Comparison of ENCODE assay signal across 12 cellular contexts in genomic region chr5:150515446-150515845, GRCh38. TPM values are rescaled to one million over a fixed set of nuclear protein-coding genes. Genes with fewer than 3 reads are reported as not detected.
DNase-seq lines count a peak whose midpoint lies in the region; ATAC-seq, FAIRE-seq and TF ChIP-seq lines count a peak whose summit lies in the region.
"Had no signal": no experiment of that assay in that cellular context is flagged by ENCODE, and none has a peak within 500 bp of the region (broad histone marks: within the 10 kb centered on the region; RNA-seq: fewer than 3 reads in every experiment).

No MANE protein-coding gene starts in this region.

- no peak for TF ChIP-seq RAD21 in A549 (conservative IDR thresholded peaks at IDR 0.05 in 1 of 2, IDR thresholded peaks at IDR 0.05 in 1 of 2)

- TF ChIP-seq EP300 in A549 (IDR thresholded peaks at IDR 0.05), result peak in 1 of 2 experiments; percentile 73; a peak in 2 of 5 replicates

- peaks cover 93% of the 10 kb centered on the region for H3K79me2 ChIP-seq in PC-3 (ENCODE audit: low read length)

- ATAC-seq in A549, result peak; percentile 2 to 4; a peak in 3 of 6 replicates
- ATAC-seq in PC-3, result no peak
- peak; percentile 49 for ATAC-seq in omental fat pad (ENCODE audit: low FRiP score)
- ATAC-seq in stimulated activated memory B cell treated with anti-CD40 and anti-IgM and Interleukin-4, amounts not matched to agents 10 μg/mL and 1 μg/mL and 100 μg/mL, for 72 hours, result no peak
- ATAC-seq in left lobe of liver, result no peak
- ATAC-seq in GM18498 (IDR thresholded peaks at IDR 0.05; ENCODE audit: unreplicated experiment), result no peak

- no peaks in the 10 kb centered on the region for H3K9me3 ChIP-seq in A549
- no peaks in the 10 kb centered on the region for H3K9me3 ChIP-seq in PC-3 (ENCODE audit: low read length)

- BruUV-seq in PC-3 (replicated peaks; lab: Mats Ljungman, UMichigan), result no TSS peak

- peaks cover 29% of the 10 kb centered on the region for H3K4me1 Mint-ChIP-seq in stimulated activated memory B cell treated with anti-CD40 and anti-IgM and Interleukin-4, amounts not matched to agents 10 μg/mL and 1 μg/mL and 100 μg/mL, for 72 hours
- H3K4me1 Mint-ChIP-seq in immature natural killer cell, result no peaks in the 10 kb centered on the region

- no peak for FAIRE-seq in A549 (lab: Jason Lieb, UNC)
- FAIRE-seq: GM12891 had no signal

- H2AFZ ChIP-seq in PC-3 (ENCODE audit: low read length), result no peak overlapping the region

- 19% methylated on average over 4 of the region's 6 CpGs for WGBS in A549 (ENCODE audit: missing lambda C conversion rate)

- no peak overlapping the region for H3K9ac ChIP-seq in PC-3 (ENCODE audit: low read length)

- H3K4me1 ChIP-seq in A549 (peaks cover 95% of the 10 kb centered on the region), PC-3 (ENCODE audit: insufficient read depth, low read length) (peaks cover 59% of the 10 kb centered on the region)

- TF ChIP-seq CTCF in A549 (IDR thresholded peaks at IDR 0.05) (no peak), PC-3 (conservative IDR thresholded peaks at IDR 0.05; ENCODE audit: low read depth, low read length) (no peak), omental fat pad (IDR thresholded peaks at IDR 0.05) (no peak)

- intact Hi-C loops in PC-3 (cut with micrococcal nuclease), result no loop called here

- H3K27ac ChIP-seq in A549 (peak overlapping the region; percentile 86 to 92), PC-3 (ENCODE audit: low read length) (peak overlapping the region; percentile 36)

- H3K4me2 ChIP-seq in A549 (peak overlapping the region; percentile 64), PC-3 (ENCODE audit: low read length) (no peak overlapping the region)

- H3K27me3 Mint-ChIP-seq in stimulated activated memory B cell treated with anti-CD40 and anti-IgM and Interleukin-4, amounts not matched to agents 10 μg/mL and 1 μg/mL and 100 μg/mL, for 72 hours, result no peaks in the 10 kb centered on the region
- peaks cover 0 to 6% (median 2%) of the 10 kb centered on the region in 3 donors for H3K27me3 Mint-ChIP-seq in immature natural killer cell (ENCODE audit: low read depth in 3 of 3)

- H3K36me3 ChIP-seq in PC-3 (ENCODE audit: low read depth, low read length), result no peaks in the 10 kb centered on the region

- H3K9me2 ChIP-seq in PC-3 (replicated peaks; ENCODE audit: low read length), result no peaks in the 10 kb centered on the region

- H3K27ac Mint-ChIP-seq in stimulated activated memory B cell treated with anti-CD40 and anti-IgM and Interleukin-4, amounts not matched to agents 10 μg/mL and 1 μg/mL and 100 μg/mL, for 72 hours, result no peak overlapping the region
- H3K27ac Mint-ChIP-seq in immature natural killer cell, result no peak overlapping the region

- POLR2A ChIA-PET in A549 (lab: Yijun Ruan, JAX), result no interaction called here
- POLR2A ChIA-PET in PC-3 (lab: Charles Lee; ENCODE audit: unreplicated experiment), result no interaction called here

- peaks cover 34% of the 10 kb centered on the region for H4K20me1 ChIP-seq in PC-3 (ENCODE audit: low read length)

- DNase-seq in A549 (ENCODE audit: low read depth in 1 of 2, low spot score in 1 of 2) (peak in 1 of 2 experiments; percentile 62), PC-3 (no peak), fibroblast of peridontal ligament (ENCODE audit: extremely low read depth) (peak; percentile 95), omental fat pad (ENCODE audit: low spot score) (peak; percentile 31), left lobe of liver (ENCODE audit: low spot score) (no peak), immature natural killer cell (no peak)
- DNase-seq: AML-193, NCI-H1436, SIG-M5 had no signal

- no peak overlapping the region for H3K4me3 ChIP-seq in A549
- H3K4me3 ChIP-seq in PC-3 (ENCODE audit: low read length), result no peak overlapping the region

- no peak for TF ChIP-seq POLR2A in A549 (IDR thresholded peaks at IDR 0.05; ENCODE audit: low read length)

- H3K4me3 Mint-ChIP-seq in stimulated activated memory B cell treated with anti-CD40 and anti-IgM and Interleukin-4, amounts not matched to agents 10 μg/mL and 1 μg/mL and 100 μg/mL, for 72 hours, result no peak overlapping the region
- no peak overlapping the region for H3K4me3 Mint-ChIP-seq in immature natural killer cell

- H3K36me3 Mint-ChIP-seq in stimulated activated memory B cell treated with anti-CD40 and anti-IgM and Interleukin-4, amounts not matched to agents 10 μg/mL and 1 μg/mL and 100 μg/mL, for 72 hours, result no peaks in the 10 kb centered on the region
- no peaks in the 10 kb centered on the region for H3K36me3 Mint-ChIP-seq in immature natural killer cell

- CTCF ChIA-PET in A549 (lab: Yijun Ruan, JAX), result interaction anchor here (1.5 to 20.8 kb wide), 7 partner anchors 10 to 158 kb away, joined by 3 to 439 read pairs (median 7); partner anchors contain the start of genes NDST1 and RPS14
- CTCF ChIA-PET in PC-3 (lab: Charles Lee), result no interaction called here

- peaks cover 4% of the 10 kb centered on the region for H3F3A ChIP-seq in PC-3 (ENCODE audit: low read length, unreplicated experiment)

- no peaks in the 10 kb centered on the region for H3K27me3 ChIP-seq in PC-3 (ENCODE audit: low read length)

- no peaks in the 10 kb centered on the region for H3K9me3 Mint-ChIP-seq in stimulated activated memory B cell treated with anti-CD40 and anti-IgM and Interleukin-4, amounts not matched to agents 10 μg/mL and 1 μg/mL and 100 μg/mL, for 72 hours
- no peaks in the 10 kb centered on the region for H3K9me3 Mint-ChIP-seq in immature natural killer cell

TF ChIP-seq in A549, 52 proteins besides CTCF, POLR2A, EP300 and RAD21:
- TF ChIP-seq ZC3H11A (IDR thresholded peaks at IDR 0.05) (no peak), EHF (CRISPR knock-in tag; IDR thresholded peaks at IDR 0.05) (no peak), ATOH8 (CRISPR knock-in tag; IDR thresholded peaks at IDR 0.05; ENCODE audit: low read depth) (0 out of 2 replicates have a peak, but pooled peaks have one; percentile 46), GATA3 (IDR thresholded peaks at IDR 0.05; ENCODE audit: borderline replicate concordance) (peak; percentile 75; the same call in 1 of the 2 replicates), FOSL2 (IDR thresholded peaks at IDR 0.05) (no peak), FOSL2 (CRISPR knock-in tag; IDR thresholded peaks at IDR 0.05) (peak; percentile 40), ELK1 (IDR thresholded peaks at IDR 0.05; ENCODE audit: low read depth, low read length) (no peak), CEBPB (IDR thresholded peaks at IDR 0.05) (peak in 1 of 2 experiments; percentile 64; a peak in 2 of 4 replicates), ESRRA (IDR thresholded peaks at IDR 0.05; ENCODE audit: borderline replicate concordance, low read length) (no peak), PBX3 (IDR thresholded peaks at IDR 0.05) (peak; percentile 53; the same call in 1 of the 2 replicates), HES2 (IDR thresholded peaks at IDR 0.05) (no peak), FOXS1 (CRISPR knock-in tag; IDR thresholded peaks at IDR 0.05) (no peak), HOXA7 (CRISPR knock-in tag; IDR thresholded peaks at IDR 0.05) (no peak), HOXB5 (CRISPR knock-in tag; IDR thresholded peaks at IDR 0.05) (no peak), JUNB (IDR thresholded peaks at IDR 0.05) (0 out of 2 replicates have a peak, but pooled peaks have one; percentile 35), MAX (IDR thresholded peaks at IDR 0.05) (no peak)
TF ChIP-seq in A549: peak in this region for 6.

RNA-seq across cellular contexts. Expression of gene NDST1, which starts 7.5 kb away (rescaled TPM):
- 24.4 and 27.7 TPM in 2 replicates for polyA plus RNA-seq in A549 (2011; rRNA removed)
- 28.2 and 45.6 TPM in 2 replicates for polyA plus RNA-seq in A549 (2012; cell fraction: cytosol; rRNA removed)
- 70.2 and 91.2 TPM in 2 replicates for polyA plus RNA-seq in A549 (2012; cell fraction: nucleus; rRNA removed)
- polyA plus RNA-seq in A549 (2017; fragmentation: RNase III; extraction: RNeasy Plus Mini Kit Qiagen cat#74134 plus additional on column Dnase treatment), result 50.8 to 59.7 TPM (median 55.8 TPM) in 3 replicates
- 37.2 and 50.7 TPM in 2 replicates for polyA minus RNA-seq in A549 (2011; rRNA and poly(A)+ RNA removed)
- 42.6 and 46.1 TPM in 2 replicates for total RNA-seq in PC-3 (2014; rRNA removed)
- total RNA-seq in omental fat pad, result 10 to 100 TPM; 45.4 to 86.5 (median 81.2) TPM
- 63.7 TPM for total RNA-seq in left lobe of liver
- 1 to 10 TPM; 1.2 to 3.2 (median 1.4) TPM for polyA plus RNA-seq in immature natural killer cell

Comparison
In these comparisons a context has a peak if more than half of its experiments do, and no peak if none do; other contexts are left out.
1. ATAC-seq: peak in A549 (2 of 2) and omental fat pad (single experiment); none in PC-3 (single experiment), stimulated activated memory B cell treated with anti-CD40 and anti-IgM and Interleukin-4, amounts not matched to agents 10 μg/mL and 1 μg/mL and 100 μg/mL, for 72 hours (single experiment), left lobe of liver (single experiment) and GM18498 (single experiment).
2. DNase-seq: peak in fibroblast of peridontal ligament (single experiment) and omental fat pad (single experiment); none in PC-3 (single experiment), left lobe of liver (single experiment) and immature natural killer cell (0 of 3).